ENCODE assay signal across 18 cellular contexts in genomic region chr4:17186916-17187315, GRCh38.
"Had no signal": no experiment of that assay in that cellular context is flagged by ENCODE, and none has a peak within 500 bp of the region (broad histone marks: within the 10 kb centered on the region; RNA-seq: fewer than 3 reads in every experiment).

No MANE protein-coding gene starts in this region.

- H3K4me1 ChIP-seq: foreskin keratinocyte had no signal

- H3K4me3 ChIP-seq: cardiac muscle cell, skin epidermis had no signal

- H3K9me3 Mint-ChIP-seq: activated CD4-positive, alpha-beta memory T cell treated with anti-CD3 and anti-CD28 coated beads, Interleukin-2, amount 10 ng/mL, durations not matched to agents 7 days and 5 days; stimulated activated naive CD8-positive, alpha-beta T cell treated with anti-CD3 and anti-CD28 coated beads, Interleukin-15, Interleukin-2, amounts not matched to agents 100 ng/mL and 50 ng/mL, for 24 hours had no signal

- H3K4me3 Mint-ChIP-seq: activated B cell treated with CpG ODN at 0.5 μM for 24 hours; activated CD4-positive, alpha-beta memory T cell treated with anti-CD3 and anti-CD28 coated beads, Interleukin-2, amount 10 ng/mL, durations not matched to agents 7 days and 5 days; activated CD8-positive, alpha-beta memory T cell treated with anti-CD3 and anti-CD28 coated beads, Interleukin-2, amount 10 ng/mL, durations not matched to agents 7 days and 5 days; activated naive CD8-positive, alpha-beta T cell; effector memory CD8-positive, alpha-beta T cell; immature natural killer cell; memory B cell; naive thymus-derived CD8-positive, alpha-beta T cell; stimulated activated naive CD8-positive, alpha-beta T cell treated with anti-CD3 and anti-CD28 coated beads, Interleukin-15, Interleukin-2, amounts not matched to agents 100 ng/mL and 50 ng/mL, for 24 hours had no signal

- H3K27me3 ChIP-seq: cardiac muscle cell, foreskin keratinocyte had no signal

- H3K4me1 Mint-ChIP-seq: activated B cell treated with CpG ODN at 0.5 μM for 24 hours; activated CD4-positive, alpha-beta memory T cell treated with anti-CD3 and anti-CD28 coated beads, Interleukin-2, amount 10 ng/mL, durations not matched to agents 7 days and 5 days; activated CD8-positive, alpha-beta memory T cell treated with anti-CD3 and anti-CD28 coated beads, Interleukin-2, amount 10 ng/mL, durations not matched to agents 7 days and 5 days; immature natural killer cell; memory B cell; naive thymus-derived CD8-positive, alpha-beta T cell had no signal

- H3K36me3 ChIP-seq: cardiac muscle cell had no signal

- DNase-seq: activated B cell treated with CpG ODN at 0.5 μM for 24 hours; activated CD4-positive, alpha-beta memory T cell treated with anti-CD3 and anti-CD28 coated beads, Interleukin-2, amount 10 ng/mL, durations not matched to agents 7 days and 5 days; activated CD4-positive, alpha-beta T cell treated with anti-CD3 and anti-CD28 coated beads for 4 hours; activated CD8-positive, alpha-beta memory T cell treated with anti-CD3 and anti-CD28 coated beads, Interleukin-2, amount 10 ng/mL, durations not matched to agents 7 days and 5 days; effector memory CD8-positive, alpha-beta T cell; foreskin keratinocyte; immature natural killer cell; kidney glomerular epithelial cell; left ventricle myocardium superior; naive thymus-derived CD8-positive, alpha-beta T cell; posterior cingulate gyrus; SW 1271; trophoblast cell had no signal

- H3K27ac ChIP-seq: cardiac muscle cell, foreskin keratinocyte had no signal

- H3K27ac Mint-ChIP-seq: activated B cell treated with CpG ODN at 0.5 μM for 24 hours; activated CD4-positive, alpha-beta memory T cell treated with anti-CD3 and anti-CD28 coated beads, Interleukin-2, amount 10 ng/mL, durations not matched to agents 7 days and 5 days; activated CD8-positive, alpha-beta memory T cell treated with anti-CD3 and anti-CD28 coated beads, Interleukin-2, amount 10 ng/mL, durations not matched to agents 7 days and 5 days; activated naive CD8-positive, alpha-beta T cell; effector memory CD8-positive, alpha-beta T cell; immature natural killer cell; memory B cell; naive thymus-derived CD8-positive, alpha-beta T cell; stimulated activated naive CD8-positive, alpha-beta T cell treated with anti-CD3 and anti-CD28 coated beads, Interleukin-15, Interleukin-2, amounts not matched to agents 100 ng/mL and 50 ng/mL, for 24 hours had no signal

- H3K27me3 Mint-ChIP-seq: activated B cell treated with CpG ODN at 0.5 μM for 24 hours; activated CD4-positive, alpha-beta memory T cell treated with anti-CD3 and anti-CD28 coated beads, Interleukin-2, amount 10 ng/mL, durations not matched to agents 7 days and 5 days; activated CD8-positive, alpha-beta memory T cell treated with anti-CD3 and anti-CD28 coated beads, Interleukin-2, amount 10 ng/mL, durations not matched to agents 7 days and 5 days; memory B cell had no signal

- H3K36me3 Mint-ChIP-seq: activated CD8-positive, alpha-beta memory T cell treated with anti-CD3 and anti-CD28 coated beads, Interleukin-2, amount 10 ng/mL, durations not matched to agents 7 days and 5 days; activated naive CD8-positive, alpha-beta T cell; immature natural killer cell; memory B cell had no signal

- ATAC-seq: activated CD8-positive, alpha-beta memory T cell treated with anti-CD3 and anti-CD28 coated beads, Interleukin-2, amount 10 ng/mL, durations not matched to agents 7 days and 5 days; effector memory CD8-positive, alpha-beta T cell; foreskin keratinocyte; left ventricle myocardium superior; naive thymus-derived CD8-positive, alpha-beta T cell had no signal
